Comparison of ENCODE assay signal across 24 cellular contexts in the genomic region with DNA sequence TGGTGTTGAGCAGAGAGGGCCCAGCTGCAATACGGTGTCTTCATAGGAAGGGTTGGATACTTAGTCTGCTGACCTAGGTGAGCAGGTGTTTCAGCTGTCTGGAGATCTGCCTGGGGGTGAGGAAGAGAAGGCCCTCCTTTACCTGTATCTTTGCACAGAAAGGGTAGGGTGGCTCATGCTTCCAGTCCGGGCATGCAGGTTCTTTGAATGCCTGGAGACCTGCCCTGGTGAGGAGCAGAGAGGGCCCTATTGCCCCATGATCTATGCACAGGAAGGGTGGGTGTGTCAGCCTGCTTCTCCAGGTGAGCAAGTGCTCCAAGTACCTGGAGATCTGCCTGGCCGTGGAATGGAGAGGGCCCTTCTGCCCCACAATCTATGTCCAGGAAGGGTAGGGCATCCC.
"Had no signal": no experiment of that assay in that cellular context is flagged by ENCODE, and none has a peak within 500 bp of the region (broad histone marks: within the 10 kb centered on the region; RNA-seq: fewer than 3 reads in every experiment).

No MANE protein-coding gene starts in this region.

- ATAC-seq: naive thymus-derived CD8-positive, alpha-beta T cell; psoas muscle; right lobe of liver; stimulated activated memory B cell treated with anti-CD40 and anti-IgM and Interleukin-4, amounts not matched to agents 10 μg/mL and 1 μg/mL and 100 μg/mL, for 72 hours; stimulated activated naive CD8-positive, alpha-beta T cell treated with anti-CD3 and anti-CD28 coated beads, Interleukin-15, amount 100 ng/mL, for 72 hours had no signal

- DNase-seq: hypothalamus; immature natural killer cell; left ventricle myocardium inferior; naive thymus-derived CD8-positive, alpha-beta T cell; occipital lobe; psoas muscle; right lobe of liver; stimulated activated CD4-positive, alpha-beta T cell treated with anti-CD3 and anti-CD28 coated beads, Interleukin-1b, Interleukin-23, amount 100 ng/mL, for 48 hours; stimulated activated CD4-positive, alpha-beta T cell treated with anti-CD3 and anti-CD28 coated beads, Interleukin-2, amount 100 ng/mL, for 48 hours; stimulated activated CD4-positive, alpha-beta T cell treated with anti-CD3 and anti-CD28 coated beads, Interleukin-4, amount 100 ng/mL, for 4 hours; stimulated activated CD8-positive, alpha-beta memory T cell treated with anti-CD3 and anti-CD28 coated beads, Interleukin-4, amount 100 ng/mL, for 48 hours; stimulated activated naive CD4-positive, alpha-beta T cell treated with Interleukin-2 at 50 U/mL for 16 hours; stimulated activated naive CD8-positive, alpha-beta T cell treated with anti-CD3 and anti-CD28 coated beads, Interleukin-15, amount 100 ng/mL, for 72 hours; substantia nigra; uterus had no signal

- H3K4me1 ChIP-seq: parathyroid adenoma, right lobe of liver, upper lobe of left lung, uterus had no signal

- H3K9ac ChIP-seq: parathyroid adenoma had no signal

- H3K4me3 ChIP-seq: left ventricle myocardium inferior, lung, psoas muscle, right atrium auricular region, right lobe of liver, smooth muscle cell, tibial nerve, upper lobe of left lung, uterus had no signal

- H2AFZ ChIP-seq: parathyroid adenoma had no signal

- H3K27me3 ChIP-seq: neutrophil, right atrium auricular region, right lobe of liver, tibial nerve, upper lobe of left lung, uterus had no signal

- FAIRE-seq: islet of Langerhans had no signal

- H3K36me3 ChIP-seq: neutrophil, right atrium auricular region, right lobe of liver, uterus had no signal

- H3K9me3 ChIP-seq: psoas muscle, right atrium auricular region, right lobe of liver, upper lobe of left lung, uterus had no signal

- H3K27ac ChIP-seq: left ventricle myocardium inferior, neutrophil, parathyroid adenoma, psoas muscle, right atrium auricular region, right lobe of liver, tibial nerve, upper lobe of left lung, uterus had no signal

- H3K4me2 ChIP-seq: smooth muscle cell had no signal
